Comparison of ENCODE assay signal across 8 cellular contexts in genomic region chr21:36385909-36386642, GRCh38. TPM values are rescaled to one million over a fixed set of nuclear protein-coding genes. Genes with fewer than 3 reads are reported as not detected.
DNase-seq lines count a peak whose midpoint lies in the region; FAIRE-seq and TF ChIP-seq lines count a peak whose summit lies in the region.

No MANE protein-coding gene starts in this region.

- H3K36me3 Mint-ChIP-seq in Caco-2 (ENCODE audit: insufficient read depth, unreplicated experiment) = peaks cover 21% of the 10 kb centered on the region

- BruUV-seq in Caco-2 (replicated peaks; lab: Mats Ljungman, UMichigan) = TSS peak; percentile 22

- peak overlapping the region; percentile 35 for H3K27ac Mint-ChIP-seq in Caco-2 (ENCODE audit: unreplicated experiment)

- FAIRE-seq in bronchial epithelial cell (lab: Jason Lieb, UNC) = no peak

- POLR2A ChIA-PET in Caco-2 (lab: Charles Lee) = interaction anchor here (0.7 kb wide), 1 partner anchor 47 kb away, joined by 4 read pairs; no protein-coding TSS in a partner anchor

- H3K9ac ChIP-seq in HUES64 (ENCODE audit: low read depth, low read length) (peak overlapping the region; percentile 90), mucosa of stomach (ENCODE audit: low read length) (peak overlapping the region; percentile 46)

- H3K4me3 ChIP-seq in Caco-2 (ENCODE audit: low read depth, low read length) = peak overlapping the region; percentile 52
- H3K4me3 ChIP-seq in HUES64 (ENCODE audit: low read length) = peak overlapping the region; percentile 64
- peak overlapping the region; percentile 51 for H3K4me3 ChIP-seq in bronchial epithelial cell (ENCODE audit: low read depth, low read length)
- peak overlapping the region; percentile 42 for H3K4me3 ChIP-seq in mucosa of stomach (ENCODE audit: low read length)

- H3K36me3 ChIP-seq in Caco-2 (ENCODE audit: control insufficient read depth, insufficient read depth, low read length) = no peaks in the 10 kb centered on the region
- H3K36me3 ChIP-seq in HUES64 (ENCODE audit: insufficient read depth, low read length) = peaks cover 19% of the 10 kb centered on the region
- H3K36me3 ChIP-seq in bronchial epithelial cell (ENCODE audit: control insufficient read depth, insufficient read depth, low read length) = no peaks in the 10 kb centered on the region
- H3K36me3 ChIP-seq in mucosa of stomach (ENCODE audit: control insufficient read depth, insufficient read depth, low read length) = no peaks in the 10 kb centered on the region

- no peaks in the 10 kb centered on the region for H3K27me3 ChIP-seq in Caco-2 (replicated peaks; ENCODE audit: control insufficient read depth, insufficient read depth, low read length)
- H3K27me3 ChIP-seq in HUES64 (ENCODE audit: insufficient read depth, low read length) = no peaks in the 10 kb centered on the region
- no peaks in the 10 kb centered on the region for H3K27me3 ChIP-seq in bronchial epithelial cell (ENCODE audit: control insufficient read depth, insufficient read depth, low read length)
- H3K27me3 ChIP-seq in mucosa of stomach (ENCODE audit: control insufficient read depth, insufficient read depth, low read length) = no peaks in the 10 kb centered on the region

- H3K27ac ChIP-seq in HUES64 (ENCODE audit: low read depth, low read length) = no peak overlapping the region

- CTCF ChIA-PET in Caco-2 (lab: Charles Lee) = no interaction called here

- peaks cover 4% of the 10 kb centered on the region for H3K4me1 Mint-ChIP-seq in Caco-2 (ENCODE audit: low read depth, unreplicated experiment)

- intact Hi-C loops in Caco-2 (cut with micrococcal nuclease; ENCODE audit: unreplicated experiment) = loop anchor here (5.0 kb wide), 1 partner anchor 244 kb away; no protein-coding TSS in a partner anchor

- peak overlapping the region; percentile 74 for H3K4me3 Mint-ChIP-seq in Caco-2 (ENCODE audit: unreplicated experiment)

- DNase-seq in Caco-2 (no peak), bronchial epithelial cell (ENCODE audit: low read depth) (no peak), COR-L47 (lab: John Stamatoyannopoulos, UW) (no peak), nucleus accumbens (lab: John Stamatoyannopoulos, UW) (no peak), NCI-H526 (lab: John Stamatoyannopoulos, UW) (no peak), T-helper 9 cell (no peak)

- 78% methylated on average over 23 of the region's 23 CpGs for WGBS in HUES64

- TF ChIP-seq CTCF in Caco-2 (IDR thresholded peaks at IDR 0.05; ENCODE audit: insufficient read depth in 1 of 2, low read depth in 1 of 2, low read length in 1 of 2, severe bottlenecking in 1 of 2, unreplicated experiment in 1 of 2) = no peak
- no peak for TF ChIP-seq CTCF in bronchial epithelial cell (IDR thresholded peaks at IDR 0.05; ENCODE audit: insufficient read depth, low read length, severe bottlenecking)

- H3K9me3 Mint-ChIP-seq in Caco-2 (ENCODE audit: unreplicated experiment) = no peaks in the 10 kb centered on the region

- H3K9me3 ChIP-seq in Caco-2 (no peaks in the 10 kb centered on the region), HUES64 (ENCODE audit: insufficient read depth, low read depth, low read length) (no peaks in the 10 kb centered on the region), mucosa of stomach (ENCODE audit: control insufficient read depth, low read length) (no peaks in the 10 kb centered on the region)

- H3K4me1 ChIP-seq in Caco-2 (peaks cover 4% of the 10 kb centered on the region; the same call in 1 of the 2 replicates), HUES64 (ENCODE audit: insufficient read depth, low read length) (peaks cover 8% of the 10 kb centered on the region; the same call in 1 of the 2 replicates), mucosa of stomach (ENCODE audit: control insufficient read depth, insufficient read depth, low read length) (no peaks in the 10 kb centered on the region)

- H3K27me3 Mint-ChIP-seq in Caco-2 (ENCODE audit: insufficient read depth, unreplicated experiment) = no peaks in the 10 kb centered on the region

RNA-seq across cellular contexts. Expression of gene CHAF1B, which starts 0.9 kb away (rescaled TPM):
- total RNA-seq in Caco-2 (2022) (16.4 and 18.7 TPM in 2 replicates), bronchial epithelial cell (1.1 and 1.3 TPM in 2 replicates)
- polyA plus RNA-seq in HUES64 (2013, experiment 1 of 2) = 10.9 TPM
- 13.3 TPM for polyA plus RNA-seq in HUES64 (2013, experiment 2 of 2)
